In genomic region chr1:156657971-156658319, GRCh38 we compare ENCODE assay signal across 8 cellular contexts. TPM values are rescaled to one million over a fixed set of nuclear protein-coding genes. Genes with fewer than 3 reads are reported as not detected.
DNase-seq lines count a peak whose midpoint lies in the region; ATAC-seq and TF ChIP-seq lines count a peak whose summit lies in the region.
"Had no signal": no experiment of that assay in that cellular context is flagged by ENCODE, and none has a peak within 500 bp of the region (broad histone marks: within the 10 kb centered on the region; RNA-seq: fewer than 3 reads in every experiment).

No MANE protein-coding gene starts in this region.

- H3K9me3 Mint-ChIP-seq in dendritic cell treated with granulocyte-macrophage colony-stimulating factor and Interleukin-4, amounts not matched to agents 40 ng/mL and 50 ng/mL, for 4 days: no peaks in the 10 kb centered on the region
- H3K9me3 Mint-ChIP-seq in type B pancreatic cell: no peaks in the 10 kb centered on the region
- H3K9me3 Mint-ChIP-seq: activated T-cell treated with anti-CD3 and anti-CD28 coated beads, Interleukin-2, amount 50 U/mL, for 24 hours had no signal

- TF ChIP-seq CTCF in type B pancreatic cell (conservative IDR thresholded peaks at IDR 0.05): no peak
- TF ChIP-seq CTCF in GM20000 (IDR thresholded peaks at IDR 0.05; ENCODE audit: extremely low read depth, missing control alignments): no peak

- H3K27me3 Mint-ChIP-seq in dendritic cell treated with granulocyte-macrophage colony-stimulating factor and Interleukin-4, amounts not matched to agents 40 ng/mL and 50 ng/mL, for 4 days: peaks cover 67% of the 10 kb centered on the region
- H3K27me3 Mint-ChIP-seq in type B pancreatic cell: peaks cover 71% of the 10 kb centered on the region

- intact Hi-C loops in Right ventricle myocardium inferior (cut with DNase I) (loop anchor here (1.0 to 2.0 kb wide), 3 partner anchors 32 to 273 kb away; no protein-coding TSS in a partner anchor), cardiac septum (cut with DNase I) (loop anchor here (1.0 to 5.0 kb wide), 2 partner anchors 33 to 76 kb away; no protein-coding TSS in a partner anchor)
- intact Hi-C loops in dendritic cell treated with granulocyte-macrophage colony-stimulating factor and Interleukin-4, amounts not matched to agents 40 ng/mL and 50 ng/mL, for 4 days (cut with micrococcal nuclease): loop anchor here (1.0 kb wide), 1 partner anchor 31 kb away; no protein-coding TSS in a partner anchor

- H3K4me3 Mint-ChIP-seq in dendritic cell treated with granulocyte-macrophage colony-stimulating factor and Interleukin-4, amounts not matched to agents 40 ng/mL and 50 ng/mL, for 4 days: peak overlapping the region; percentile 46
- peak overlapping the region; percentile 41 for H3K4me3 Mint-ChIP-seq in type B pancreatic cell

- H3K4me1 Mint-ChIP-seq in dendritic cell treated with granulocyte-macrophage colony-stimulating factor and Interleukin-4, amounts not matched to agents 40 ng/mL and 50 ng/mL, for 4 days (ENCODE audit: low read depth): peaks cover 75% of the 10 kb centered on the region
- peaks cover 43% of the 10 kb centered on the region for H3K4me1 Mint-ChIP-seq in type B pancreatic cell (ENCODE audit: unreplicated experiment)

- no peaks in the 10 kb centered on the region for H3K36me3 Mint-ChIP-seq in dendritic cell treated with granulocyte-macrophage colony-stimulating factor and Interleukin-4, amounts not matched to agents 40 ng/mL and 50 ng/mL, for 4 days (ENCODE audit: low read depth)
- H3K36me3 Mint-ChIP-seq in type B pancreatic cell: no peaks in the 10 kb centered on the region

- ATAC-seq in Right ventricle myocardium inferior: no peak

- DNase-seq in Right ventricle myocardium inferior (ENCODE audit: missing footprints): peak; percentile 58
- no peak for DNase-seq in cardiac septum (ENCODE audit: low spot score)
- DNase-seq in type B pancreatic cell (ENCODE audit: extremely low spot score, unreplicated experiment): no peak
- no peak for DNase-seq in AML-193 (lab: John Stamatoyannopoulos, UW)
- DNase-seq in GM20000 (ENCODE audit: low spot score): no peak

- H3K27ac Mint-ChIP-seq in dendritic cell treated with granulocyte-macrophage colony-stimulating factor and Interleukin-4, amounts not matched to agents 40 ng/mL and 50 ng/mL, for 4 days: peak overlapping the region; percentile 65
- H3K27ac Mint-ChIP-seq in type B pancreatic cell: no peak overlapping the region
- H3K27ac Mint-ChIP-seq: activated T-cell treated with anti-CD3 and anti-CD28 coated beads, Interleukin-2, amount 50 U/mL, for 24 hours had no signal

RNA-seq across cellular contexts. Expression of gene BCAN, which starts 16.0 kb away (rescaled TPM):
- 0.35 TPM for total RNA-seq in Right ventricle myocardium inferior
- 0.16 TPM for total RNA-seq in cardiac septum
- total RNA-seq in type B pancreatic cell (ENCODE audit: low replicate concordance): 12.6 TPM in 1 of 2 replicates, not detected in the other
- total RNA-seq: chondrocyte had no signal

RNA-seq across cellular contexts. Expression of gene NES, which starts 19.3 kb away (rescaled TPM):
- total RNA-seq in Right ventricle myocardium inferior (131 TPM), cardiac septum (699 TPM), type B pancreatic cell (ENCODE audit: low replicate concordance) (8.1 and 125 TPM in 2 replicates)

RNA-seq across cellular contexts. Expression of gene HAPLN2, which starts 38.7 kb away (rescaled TPM):
- total RNA-seq in Right ventricle myocardium inferior (1.4 TPM), cardiac septum (0.43 TPM), type B pancreatic cell (ENCODE audit: low replicate concordance) (not detected in 2 replicates)
- total RNA-seq: chondrocyte had no signal

RNA-seq across cellular contexts. Expression of gene CRABP2, which starts 47.4 kb away (rescaled TPM):
- not detected for total RNA-seq in Right ventricle myocardium inferior
- 3.7 TPM for total RNA-seq in cardiac septum
- total RNA-seq in type B pancreatic cell (ENCODE audit: low replicate concordance): 83.7 and 370 TPM in 2 replicates

RNA-seq across cellular contexts. Expression of gene GPATCH4, which starts 56.7 kb away (rescaled TPM):
- total RNA-seq in Right ventricle myocardium inferior: 14.6 TPM
- total RNA-seq in cardiac septum: 15.5 TPM
- 22.4 and 30.7 TPM in 2 replicates for total RNA-seq in type B pancreatic cell (ENCODE audit: low replicate concordance)
